ENCODE assay signal across 8 cellular contexts in the genomic region with DNA sequence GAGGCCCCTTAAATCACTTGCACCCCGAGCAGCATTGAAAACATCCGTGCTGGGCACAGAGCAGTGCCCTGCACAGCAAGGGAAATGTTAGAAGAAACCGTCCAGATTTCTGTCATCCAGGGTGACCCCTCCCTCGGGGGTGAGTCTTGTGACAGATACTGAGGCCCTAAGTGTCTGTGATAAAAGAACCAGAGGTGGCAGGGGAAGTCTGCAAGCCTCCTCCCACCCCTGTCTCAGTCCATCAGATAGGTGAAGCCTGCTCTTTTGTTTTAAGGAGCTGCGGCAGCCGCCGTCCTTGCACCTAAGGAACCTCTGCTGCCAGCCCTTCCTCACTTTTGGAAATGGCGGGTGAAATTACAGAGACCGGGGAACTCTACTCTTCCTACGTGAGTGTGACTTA. TPM values are rescaled to one million over a fixed set of nuclear protein-coding genes. Genes with fewer than 3 reads are reported as not detected.
DNase-seq lines count a peak whose midpoint lies in the region; ATAC-seq and TF ChIP-seq lines count a peak whose summit lies in the region.

No MANE protein-coding gene starts in this region.

- H3K4me3 ChIP-seq in GM12875 (ENCODE audit: low read depth, low read length) (peak overlapping the region; percentile 69), SJSA1 (peak overlapping the region; percentile 61), fibroblast of the aortic adventitia (ENCODE audit: low read depth, low read length) (peak overlapping the region; percentile 87), sigmoid colon (peak overlapping the region; percentile 47 to 90 (median 77))

- DNase-seq in SJSA1 (ENCODE audit: low read depth in 1 of 2, low spot score in 2 of 2) (no peak), fibroblast of the aortic adventitia (ENCODE audit: low read depth) (no peak), sigmoid colon (no peak), medulla oblongata (ENCODE audit: extremely low spot score) (no peak), NCI-H2081 (lab: John Stamatoyannopoulos, UW) (no peak), DMS 273 (lab: John Stamatoyannopoulos, UW; ENCODE audit: unreplicated experiment) (no peak)

- H3K27me3 ChIP-seq in SJSA1 (replicated peaks) (no peaks in the 10 kb centered on the region), sigmoid colon (no peaks in the 10 kb centered on the region)

- TF ChIP-seq POLR2A in sigmoid colon (IDR thresholded peaks at IDR 0.05): no peak

- peaks cover 29% of the 10 kb centered on the region for H3K4me1 ChIP-seq in SJSA1 (replicated peaks)
- H3K4me1 ChIP-seq in sigmoid colon: peaks cover 0 to 33% (median 21%) of the 10 kb centered on the region in 4 donors

- no peak overlapping the region for H3K27ac ChIP-seq in SJSA1
- H3K27ac ChIP-seq in sigmoid colon: peak overlapping the region in 2 of 4 donors; percentile 66 to 78

- TF ChIP-seq CTCF in GM12875 (IDR thresholded peaks at IDR 0.05; ENCODE audit: borderline replicate concordance, insufficient read depth, low read depth, low read length) (no peak), fibroblast of the aortic adventitia (IDR thresholded peaks at IDR 0.05; ENCODE audit: insufficient read depth, low read length) (no peak), sigmoid colon (IDR thresholded peaks at IDR 0.05) (no peak)

- 40 to 43% methylated on average over 10 of the region's 10 CpGs for WGBS in sigmoid colon, 2 donors

- no peak for TF ChIP-seq EP300 in sigmoid colon (IDR thresholded peaks at IDR 0.05)

- no peak for ATAC-seq in GM18907 (IDR thresholded peaks at IDR 0.05; ENCODE audit: unreplicated experiment)

- H3K36me3 ChIP-seq in SJSA1: peaks cover 59% of the 10 kb centered on the region
- peaks cover 12 to 29% (median 15%) of the 10 kb centered on the region in 4 donors for H3K36me3 ChIP-seq in sigmoid colon

- no peaks in the 10 kb centered on the region for H3K9me3 ChIP-seq in SJSA1 (replicated peaks)
- H3K9me3 ChIP-seq in sigmoid colon: no peaks in the 10 kb centered on the region

- intact Hi-C loops in sigmoid colon (cut with DNase I): loop anchor here (1.0 to 5.0 kb wide), 2 partner anchors 29 to 95 kb away; partner anchors contain the start of genes FDXR and NHERF1

RNA-seq across cellular contexts. Expression of gene NAT9, which starts 0.8 kb away (rescaled TPM):
- 32.9 and 61.3 TPM in 2 replicates for total RNA-seq in SJSA1 (2014; rRNA removed; shearing (Covaris generic))
- 20.2 and 26.5 TPM in 2 replicates for total RNA-seq in fibroblast of the aortic adventitia (ENCODE audit: low replicate concordance)
- 10 to 100 TPM; 14.3 to 29.9 (median 21.7) TPM for total RNA-seq in sigmoid colon
- 10 to 100 TPM; 11.3 to 36.4 (median 14.4) TPM for polyA plus RNA-seq in sigmoid colon

RNA-seq across cellular contexts. Expression of gene NHERF1, which starts 28.6 kb away (rescaled TPM):
- total RNA-seq in SJSA1 (2014; rRNA removed; shearing (Covaris generic)): 41.6 and 62.1 TPM in 2 replicates
- total RNA-seq in fibroblast of the aortic adventitia (ENCODE audit: low replicate concordance) (11.0 and 11.7 TPM in 2 replicates), sigmoid colon (10 to 100 TPM in 1 of 4 donors, 1 to 10 TPM in 3; 6.6 to 12.5 (median 7.3) TPM)
- 100 to 1,000 TPM; 122 to 420 (median 194) TPM for polyA plus RNA-seq in sigmoid colon

RNA-seq across cellular contexts. Expression of gene RAB37, which starts 39.9 kb away (rescaled TPM):
- 1.6 and 3.0 TPM in 2 replicates for total RNA-seq in SJSA1 (2014; rRNA removed; shearing (Covaris generic))
- total RNA-seq in fibroblast of the aortic adventitia (ENCODE audit: low replicate concordance) (0.09 TPM in 1 of 2 replicates, not detected in the other), sigmoid colon (1 to 10 TPM in 3 of 4 donors, under 1 TPM in 1; 0.54 to 4.1 (median 1.4) TPM)
- polyA plus RNA-seq in sigmoid colon: 10 to 100 TPM; 15.2 to 28.8 (median 16.9) TPM
